17 cellular contexts compared by ENCODE assay signal in the genomic region with DNA sequence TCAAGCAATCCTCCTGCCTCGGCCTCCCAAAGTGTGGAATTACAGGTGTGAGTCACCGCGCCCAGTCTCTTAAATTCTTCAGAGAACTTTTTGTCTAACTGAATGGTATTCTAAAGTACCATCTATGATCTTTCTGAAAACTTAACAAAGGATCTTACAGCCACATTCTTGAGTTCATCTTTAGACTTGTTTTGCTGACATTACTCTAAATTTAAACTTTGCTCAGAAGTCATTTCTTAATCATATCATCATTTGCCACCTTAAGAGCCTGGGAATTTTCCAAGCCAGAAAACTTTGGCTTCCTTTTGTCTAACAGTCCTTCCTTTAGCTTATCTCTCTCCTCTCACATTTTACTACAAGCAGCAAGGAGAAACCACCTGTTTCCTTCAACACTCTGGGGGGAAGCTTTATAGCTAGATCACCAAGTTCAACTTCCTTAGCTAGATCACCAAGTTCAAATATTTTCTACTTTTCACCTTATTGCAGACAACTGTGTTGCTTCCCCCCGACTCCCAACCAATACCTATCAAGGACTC.
"Had no signal": no experiment of that assay in that cellular context is flagged by ENCODE, and none has a peak within 500 bp of the region (broad histone marks: within the 10 kb centered on the region; RNA-seq: fewer than 3 reads in every experiment).

No MANE protein-coding gene starts in this region.

- H3K4me3 Mint-ChIP-seq: activated T-helper 17 cell treated with anti-CD3 and anti-CD28 coated beads, Interleukin-2, amount 50 U/mL, for 72 hours; naive thymus-derived CD4-positive, alpha-beta T cell; stimulated activated naive B cell treated with anti-CD40 and anti-IgM and Interleukin-4, amounts not matched to agents 10 μg/mL and 1 μg/mL and 100 μg/mL, for 72 hours had no signal

- H3K27me3 ChIP-seq: thyroid gland, uterus had no signal

- H3K9me3 ChIP-seq: left lung, mucosa of descending colon, neutrophil, thyroid gland, uterus had no signal

- H3K36me3 ChIP-seq: left lung, neutrophil, thyroid gland, uterus had no signal

- H3K4me1 ChIP-seq: thyroid gland, uterus had no signal

- H3K4me1 Mint-ChIP-seq: activated T-helper 17 cell treated with anti-CD3 and anti-CD28 coated beads, Interleukin-2, amount 50 U/mL, for 72 hours had no signal

- H3K9me3 Mint-ChIP-seq: activated T-helper 17 cell treated with anti-CD3 and anti-CD28 coated beads, Interleukin-2, amount 50 U/mL, for 72 hours; stimulated activated naive B cell treated with anti-CD40 and anti-IgM and Interleukin-4, amounts not matched to agents 10 μg/mL and 1 μg/mL and 100 μg/mL, for 72 hours had no signal

- H3K36me3 Mint-ChIP-seq: stimulated activated naive B cell treated with anti-CD40 and anti-IgM and Interleukin-4, amounts not matched to agents 10 μg/mL and 1 μg/mL and 100 μg/mL, for 72 hours had no signal

- ATAC-seq: activated T-helper 17 cell treated with anti-CD3 and anti-CD28 coated beads, Interleukin-2, amount 50 U/mL, for 72 hours; left lung; mucosa of descending colon; naive thymus-derived CD4-positive, alpha-beta T cell; stimulated activated naive B cell treated with anti-CD40 and anti-IgM and Interleukin-4, amounts not matched to agents 10 μg/mL and 1 μg/mL and 100 μg/mL, for 72 hours had no signal

- H3K4me3 ChIP-seq: left lung, mucosa of descending colon, thyroid gland, uterus had no signal

- H3K27ac ChIP-seq: left lung, neutrophil, thyroid gland, uterus had no signal

- DNase-seq: activated CD4-positive, CD25-positive, alpha-beta regulatory T cell treated with anti-CD3 and anti-CD28 coated beads, Interleukin-2, amount 50 U/mL, for 72 hours; activated naive CD4-positive, alpha-beta T cell treated with Interleukin-2 at 50 U/mL for 16 hours; anterior cingulate cortex; hypothalamus; kidney; left lung; mammary epithelial cell; mucosa of descending colon; naive thymus-derived CD4-positive, alpha-beta T cell; posterior cingulate gyrus; stimulated activated CD4-positive, alpha-beta T cell treated with anti-CD3 and anti-CD28 coated beads, Interleukin-2, amount 100 ng/mL, for 48 hours; stimulated activated naive B cell treated with anti-CD40 and anti-IgM and Interleukin-4, amounts not matched to agents 10 μg/mL and 1 μg/mL and 100 μg/mL, for 72 hours; T-helper 2 cell; thyroid gland; uterus had no signal

- H3K27ac Mint-ChIP-seq: activated T-helper 17 cell treated with anti-CD3 and anti-CD28 coated beads, Interleukin-2, amount 50 U/mL, for 72 hours; naive thymus-derived CD4-positive, alpha-beta T cell; stimulated activated naive B cell treated with anti-CD40 and anti-IgM and Interleukin-4, amounts not matched to agents 10 μg/mL and 1 μg/mL and 100 μg/mL, for 72 hours had no signal
